ENCODE assay signal across 8 cellular contexts in the genomic region with DNA sequence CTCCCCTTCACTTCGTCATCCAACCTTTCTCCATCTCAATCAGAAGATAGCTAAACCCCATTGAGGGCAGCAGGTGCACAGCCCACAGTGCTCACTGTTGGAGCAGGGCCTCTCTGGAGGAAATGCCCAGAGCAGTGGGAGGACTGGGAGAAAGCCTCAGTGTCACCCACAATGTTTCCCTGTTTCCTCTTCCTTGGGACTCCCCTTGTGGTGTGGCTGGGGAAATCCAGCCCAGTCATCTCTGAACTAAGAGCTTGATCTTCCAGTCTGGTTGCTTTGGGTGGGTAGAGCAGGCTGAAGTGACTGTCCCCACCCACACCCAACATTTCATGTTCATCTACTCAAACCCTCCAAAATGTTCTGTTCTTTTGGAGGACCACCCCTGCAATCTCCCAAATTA. TPM values are rescaled to one million over a fixed set of nuclear protein-coding genes. Genes with fewer than 3 reads are reported as not detected.
DNase-seq lines count a peak whose midpoint lies in the region; ATAC-seq, FAIRE-seq and TF ChIP-seq lines count a peak whose summit lies in the region.

No MANE protein-coding gene starts in this region.

- H3K79me2 ChIP-seq in mesendoderm (ENCODE audit: control insufficient read depth, insufficient read depth, low read length), result no peaks in the 10 kb centered on the region

- 77 to 86% (median 78%) methylated on average over 1 of the region's 1 CpG for WGBS in small intestine, 3 donors
- no CpG with 5 or more reads among the region's 1 CpG for WGBS in mesendoderm (ENCODE audit: extremely low coverage, insufficient coverage, low lambda C conversion rate)

- H3K4me3 ChIP-seq in coronary artery (no peak overlapping the region), gastrocnemius medialis (no peak overlapping the region), small intestine (ENCODE audit: low read depth in 1 of 2, low read length in 2 of 2) (no peak overlapping the region), mesendoderm (ENCODE audit: low read length) (no peak overlapping the region)

- no peaks in the 10 kb centered on the region for H3K36me3 ChIP-seq in gastrocnemius medialis
- H3K36me3 ChIP-seq in small intestine (ENCODE audit: control insufficient read depth in 2 of 2, insufficient read depth in 2 of 2, low read length in 2 of 2), result no peaks in the 10 kb centered on the region
- no peaks in the 10 kb centered on the region for H3K36me3 ChIP-seq in mesendoderm (ENCODE audit: control insufficient read depth, insufficient read depth, low read length)

- no peak overlapping the region for H4K8ac ChIP-seq in mesendoderm (ENCODE audit: low read depth, low read length)

- in situ Hi-C loops in gastrocnemius medialis (cut with MboI; ENCODE audit: low sequenced_read_pairs in 4 of 4), result loop anchor here (5.0 to 10.0 kb wide), 4 partner anchors 270 to 360 kb away; partner anchors contain the start of gene CCDC83 (in 1 of the 4)

- no peak overlapping the region for H3K9ac ChIP-seq in mesendoderm (ENCODE audit: low read length)

- H2BK120ac ChIP-seq in mesendoderm (ENCODE audit: low read depth, low read length), result no peak overlapping the region

- TF ChIP-seq CTCF in coronary artery (IDR thresholded peaks at IDR 0.05) (no peak), gastrocnemius medialis (IDR thresholded peaks at IDR 0.05 in 4 of 5, conservative IDR thresholded peaks at IDR 0.05 in 1 of 5) (no peak)

- no peak overlapping the region for H2BK15ac ChIP-seq in mesendoderm (replicated peaks; ENCODE audit: low read depth)

- H3K4me1 ChIP-seq in gastrocnemius medialis (peaks cover 5 to 10% of the 10 kb centered on the region in 2 donors), small intestine (ENCODE audit: control insufficient read depth in 2 of 2, insufficient read depth in 1 of 2, low read depth in 1 of 2, low read length in 1 of 2) (no peaks in the 10 kb centered on the region), mesendoderm (ENCODE audit: control insufficient read depth, low read depth, low read length) (no peaks in the 10 kb centered on the region)

- H4K5ac ChIP-seq in mesendoderm (ENCODE audit: low read length), result no peak overlapping the region

- H3K27ac ChIP-seq in coronary artery, result no peak overlapping the region
- H3K27ac ChIP-seq in gastrocnemius medialis, result no peak overlapping the region
- H3K27ac ChIP-seq in small intestine (ENCODE audit: low read depth in 1 of 2, low read length in 1 of 2), result no peak overlapping the region
- H3K27ac ChIP-seq in mesendoderm (ENCODE audit: low read depth, low read length), result no peak overlapping the region

- ATAC-seq in GM19025 (IDR thresholded peaks at IDR 0.05; ENCODE audit: low read depth, unreplicated experiment), result peak; percentile 40
- ATAC-seq in HG03039 (IDR thresholded peaks at IDR 0.05; ENCODE audit: unreplicated experiment), result peak; percentile 46
- no peak for ATAC-seq in gastrocnemius medialis

- no peak overlapping the region for H2AK5ac ChIP-seq in mesendoderm (ENCODE audit: low read length)

- H3K56ac ChIP-seq in mesendoderm (ENCODE audit: low read length), result no peak overlapping the region

- no peak for FAIRE-seq in small intestine (lab: Jason Lieb, UNC)

- H3K9me3 ChIP-seq in gastrocnemius medialis (no peaks in the 10 kb centered on the region), small intestine (ENCODE audit: control insufficient read depth, low read depth) (no peaks in the 10 kb centered on the region)

- H2BK5ac ChIP-seq in mesendoderm (ENCODE audit: low read length), result no peak overlapping the region

- H3K23ac ChIP-seq in mesendoderm (ENCODE audit: low read length), result no peak overlapping the region

- no peaks in the 10 kb centered on the region for H3K27me3 ChIP-seq in gastrocnemius medialis
- no peaks in the 10 kb centered on the region for H3K27me3 ChIP-seq in small intestine (ENCODE audit: control insufficient read depth in 2 of 2, insufficient read depth in 2 of 2, low read length in 2 of 2)
- H3K27me3 ChIP-seq in mesendoderm (ENCODE audit: insufficient read depth, low read length, poor library complexity), result no peaks in the 10 kb centered on the region

- H3K18ac ChIP-seq in mesendoderm (ENCODE audit: low read length), result no peak overlapping the region

- no peak overlapping the region for H3K4me2 ChIP-seq in mesendoderm (ENCODE audit: low read length)

- no peak overlapping the region for H3K4ac ChIP-seq in mesendoderm (ENCODE audit: low read depth, low read length)

- no peaks in the 10 kb centered on the region for H3K79me1 ChIP-seq in mesendoderm (ENCODE audit: low read length)

- intact Hi-C loops in gastrocnemius medialis (cut with DNase I; ENCODE audit: low total_unique reads), result loop anchor here (10.0 kb wide), 1 partner anchor 620 kb away; no protein-coding TSS in a partner anchor

- no peak for TF ChIP-seq POLR2A in gastrocnemius medialis (IDR thresholded peaks at IDR 0.05)

- DNase-seq in activated CD8-positive, alpha-beta memory T cell treated with anti-CD3 and anti-CD28 coated beads, Interleukin-2, amount 50 U/mL, for 48 hours, result peak; percentile 86
- DNase-seq in stimulated activated CD4-positive, alpha-beta T cell treated with anti-CD3 and anti-CD28 coated beads, Interleukin-4, amount 100 ng/mL, for 1 hour, result peak; percentile 62
- DNase-seq in coronary artery (ENCODE audit: low spot score) (no peak), gastrocnemius medialis (no peak), small intestine (no peak), mesendoderm (no peak)

RNA-seq across cellular contexts. Expression of gene EED, which starts 29.8 kb away (rescaled TPM):
- total RNA-seq in gastrocnemius medialis, result 10 to 100 TPM in 1 of 4 donors, 1 to 10 TPM in 3; 5.2 to 12.1 (median 8.5) TPM
- polyA plus RNA-seq in small intestine, result 10 to 100 TPM; 13.5 to 15.3 (median 14.5) TPM
- polyA plus RNA-seq in mesendoderm (2013, experiment 1 of 2), result 17.4 TPM
- 17.2 TPM for polyA plus RNA-seq in mesendoderm (2013, experiment 2 of 2)

Comparison
In these comparisons a context has a peak if more than half of its experiments do, and no peak if none do; other contexts are left out.
1. ATAC-seq: peak in GM19025 (single experiment) and HG03039 (single experiment); none in gastrocnemius medialis (0 of 2).
2. DNase-seq: peak in activated CD8-positive, alpha-beta memory T cell treated with anti-CD3 and anti-CD28 coated beads, Interleukin-2, amount 50 U/mL, for 48 hours (single experiment) and stimulated activated CD4-positive, alpha-beta T cell treated with anti-CD3 and anti-CD28 coated beads, Interleukin-4, amount 100 ng/mL, for 1 hour (single experiment); none in coronary artery (single experiment), gastrocnemius medialis (0 of 2), small intestine (single experiment) and mesendoderm (single experiment).